In the genomic region with DNA sequence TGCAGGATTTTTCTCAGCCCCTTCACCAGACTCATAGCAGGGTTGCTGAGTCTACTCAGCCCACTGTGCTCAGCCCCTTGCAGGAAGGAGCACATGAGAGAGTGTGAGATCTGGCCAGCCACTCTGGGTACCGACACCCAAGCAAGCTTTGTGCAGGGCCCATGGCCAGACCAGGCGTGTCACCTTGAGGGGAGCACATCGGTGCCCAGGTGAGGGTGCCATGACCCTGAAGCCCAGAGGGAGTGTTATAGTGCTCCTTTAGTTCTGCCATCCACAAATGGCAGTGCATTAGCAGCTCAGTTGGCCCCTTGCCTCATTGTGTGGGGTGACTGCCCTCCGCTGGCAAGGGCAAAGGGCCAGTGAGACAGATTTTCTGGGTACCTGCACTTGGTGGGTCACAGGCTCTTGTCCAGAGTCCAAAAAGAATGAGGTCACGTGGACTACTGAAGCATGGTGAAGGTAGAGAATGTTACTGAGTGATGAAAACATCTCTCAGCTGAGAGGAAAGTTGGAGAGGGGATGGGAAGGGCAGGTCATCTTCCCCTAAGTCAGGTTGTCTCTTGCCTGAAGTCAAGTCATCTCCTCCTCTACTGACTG, we compare ENCODE assay signal across 1 cellular context.
TF ChIP-seq lines count a peak whose summit lies in the region.

No MANE protein-coding gene starts in this region.

TF ChIP-seq in WTC11, 78 proteins besides CTCF, POLR2A, EP300 and RAD21 (continued from another document):
- TF ChIP-seq, protein P1, sequence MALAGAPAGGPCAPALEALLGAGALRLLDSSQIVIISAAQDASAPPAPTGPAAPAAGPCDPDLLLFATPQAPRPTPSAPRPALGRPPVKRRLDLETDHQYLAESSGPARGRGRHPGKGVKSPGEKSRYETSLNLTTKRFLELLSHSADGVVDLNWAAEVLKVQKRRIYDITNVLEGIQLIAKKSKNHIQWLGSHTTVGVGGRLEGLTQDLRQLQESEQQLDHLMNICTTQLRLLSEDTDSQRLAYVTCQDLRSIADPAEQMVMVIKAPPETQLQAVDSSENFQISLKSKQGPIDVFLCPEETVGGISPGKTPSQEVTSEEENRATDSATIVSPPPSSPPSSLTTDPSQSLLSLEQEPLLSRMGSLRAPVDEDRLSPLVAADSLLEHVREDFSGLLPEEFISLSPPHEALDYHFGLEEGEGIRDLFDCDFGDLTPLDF (CRISPR knock-in tag; IDR thresholded peaks at IDR 0.05): no peak
- TF ChIP-seq, protein P2, sequence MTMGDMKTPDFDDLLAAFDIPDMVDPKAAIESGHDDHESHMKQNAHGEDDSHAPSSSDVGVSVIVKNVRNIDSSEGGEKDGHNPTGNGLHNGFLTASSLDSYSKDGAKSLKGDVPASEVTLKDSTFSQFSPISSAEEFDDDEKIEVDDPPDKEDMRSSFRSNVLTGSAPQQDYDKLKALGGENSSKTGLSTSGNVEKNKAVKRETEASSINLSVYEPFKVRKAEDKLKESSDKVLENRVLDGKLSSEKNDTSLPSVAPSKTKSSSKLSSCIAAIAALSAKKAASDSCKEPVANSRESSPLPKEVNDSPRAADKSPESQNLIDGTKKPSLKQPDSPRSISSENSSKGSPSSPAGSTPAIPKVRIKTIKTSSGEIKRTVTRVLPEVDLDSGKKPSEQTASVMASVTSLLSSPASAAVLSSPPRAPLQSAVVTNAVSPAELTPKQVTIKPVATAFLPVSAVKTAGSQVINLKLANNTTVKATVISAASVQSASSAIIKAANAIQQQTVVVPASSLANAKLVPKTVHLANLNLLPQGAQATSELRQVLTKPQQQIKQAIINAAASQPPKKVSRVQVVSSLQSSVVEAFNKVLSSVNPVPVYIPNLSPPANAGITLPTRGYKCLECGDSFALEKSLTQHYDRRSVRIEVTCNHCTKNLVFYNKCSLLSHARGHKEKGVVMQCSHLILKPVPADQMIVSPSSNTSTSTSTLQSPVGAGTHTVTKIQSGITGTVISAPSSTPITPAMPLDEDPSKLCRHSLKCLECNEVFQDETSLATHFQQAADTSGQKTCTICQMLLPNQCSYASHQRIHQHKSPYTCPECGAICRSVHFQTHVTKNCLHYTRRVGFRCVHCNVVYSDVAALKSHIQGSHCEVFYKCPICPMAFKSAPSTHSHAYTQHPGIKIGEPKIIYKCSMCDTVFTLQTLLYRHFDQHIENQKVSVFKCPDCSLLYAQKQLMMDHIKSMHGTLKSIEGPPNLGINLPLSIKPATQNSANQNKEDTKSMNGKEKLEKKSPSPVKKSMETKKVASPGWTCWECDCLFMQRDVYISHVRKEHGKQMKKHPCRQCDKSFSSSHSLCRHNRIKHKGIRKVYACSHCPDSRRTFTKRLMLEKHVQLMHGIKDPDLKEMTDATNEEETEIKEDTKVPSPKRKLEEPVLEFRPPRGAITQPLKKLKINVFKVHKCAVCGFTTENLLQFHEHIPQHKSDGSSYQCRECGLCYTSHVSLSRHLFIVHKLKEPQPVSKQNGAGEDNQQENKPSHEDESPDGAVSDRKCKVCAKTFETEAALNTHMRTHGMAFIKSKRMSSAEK (CRISPR knock-in tag; IDR thresholded peaks at IDR 0.05; ENCODE audit: borderline replicate concordance): no peak
